Comparison of ENCODE assay signal across 8 cellular contexts in genomic region chr13:106567421-106568224, GRCh38. TPM values are rescaled to one million over a fixed set of nuclear protein-coding genes. Genes with fewer than 3 reads are reported as not detected.
A peak's percentile ranks its signal among the peaks of the same experiment; 100 is the strongest.
DNase-seq lines count a peak whose midpoint lies in the region; ATAC-seq and TF ChIP-seq lines count a peak whose summit lies in the region.

Gene ARGLU1, minus strand, starts transcription at chr13:106568137. Its CDS starts 218 bp downstream, at chr13:106567919.

- DNase-seq in DMS153 (lab: John Stamatoyannopoulos, UW) (peak; percentile 76), HuH-7 (ENCODE audit: low spot score) (peak; percentile 70), RKO (ENCODE audit: low spot score) (peak; percentile 92), fibroblast of mammary gland (ENCODE audit: low read depth) (no peak)
- peak; percentile 95 for DNase-seq in natural killer cell treated with Interleukin-12 subunit alpha and Interleukin-12 subunit beta and Interleukin-15 and Interleukin-18, amount 100 ng/mL, for 72 hours (ENCODE audit: low spot score)

- peaks cover 46% of the 10 kb centered on the region for H3K4me1 Mint-ChIP-seq in activated T-helper 17 cell treated with anti-CD3 and anti-CD28 coated beads, Interleukin-2, amount 50 U/mL, for 72 hours
- peaks cover 52 to 59% of the 10 kb centered on the region in 2 donors for H3K4me1 Mint-ChIP-seq in natural killer cell treated with Interleukin-12 subunit alpha and Interleukin-12 subunit beta and Interleukin-15 and Interleukin-18, amount 100 ng/mL, for 72 hours (ENCODE audit: low read depth in 2 of 2)
- peaks cover 63% of the 10 kb centered on the region for H3K4me1 Mint-ChIP-seq in stimulated activated naive CD8-positive, alpha-beta T cell treated with anti-CD3 and anti-CD28 coated beads, Interleukin-15, Interleukin-2, amounts not matched to agents 100 ng/mL and 50 ng/mL, for 24 hours (ENCODE audit: low read depth)

- peak within 1 kb of the TSS; percentile 90 for H3K4me3 ChIP-seq in fibroblast of mammary gland (ENCODE audit: control insufficient read depth, low read depth, low read length)

- H3K27ac Mint-ChIP-seq in activated T-helper 17 cell treated with anti-CD3 and anti-CD28 coated beads, Interleukin-2, amount 50 U/mL, for 72 hours, result peak within 1 kb of the TSS; percentile 90
- H3K27ac Mint-ChIP-seq in natural killer cell treated with Interleukin-12 subunit alpha and Interleukin-12 subunit beta and Interleukin-15 and Interleukin-18, amount 100 ng/mL, for 72 hours, result peak within 1 kb of the TSS; percentile 96 to 99
- peak within 1 kb of the TSS; percentile 96 for H3K27ac Mint-ChIP-seq in stimulated activated naive CD8-positive, alpha-beta T cell treated with anti-CD3 and anti-CD28 coated beads, Interleukin-15, Interleukin-2, amounts not matched to agents 100 ng/mL and 50 ng/mL, for 24 hours

- no peaks in the 10 kb centered on the region for H3K9me3 Mint-ChIP-seq in activated T-helper 17 cell treated with anti-CD3 and anti-CD28 coated beads, Interleukin-2, amount 50 U/mL, for 72 hours
- H3K9me3 Mint-ChIP-seq in natural killer cell treated with Interleukin-12 subunit alpha and Interleukin-12 subunit beta and Interleukin-15 and Interleukin-18, amount 100 ng/mL, for 72 hours, result no peaks in the 10 kb centered on the region
- no peaks in the 10 kb centered on the region for H3K9me3 Mint-ChIP-seq in stimulated activated naive CD8-positive, alpha-beta T cell treated with anti-CD3 and anti-CD28 coated beads, Interleukin-15, Interleukin-2, amounts not matched to agents 100 ng/mL and 50 ng/mL, for 24 hours

- no peak for TF ChIP-seq CTCF in fibroblast of mammary gland (conservative IDR thresholded peaks at IDR 0.05; ENCODE audit: control insufficient read depth, insufficient read depth, low read depth, low read length)

- H3K27me3 Mint-ChIP-seq in activated T-helper 17 cell treated with anti-CD3 and anti-CD28 coated beads, Interleukin-2, amount 50 U/mL, for 72 hours, result no peaks in the 10 kb centered on the region
- H3K27me3 Mint-ChIP-seq in natural killer cell treated with Interleukin-12 subunit alpha and Interleukin-12 subunit beta and Interleukin-15 and Interleukin-18, amount 100 ng/mL, for 72 hours, result no peaks in the 10 kb centered on the region
- no peaks in the 10 kb centered on the region for H3K27me3 Mint-ChIP-seq in stimulated activated naive CD8-positive, alpha-beta T cell treated with anti-CD3 and anti-CD28 coated beads, Interleukin-15, Interleukin-2, amounts not matched to agents 100 ng/mL and 50 ng/mL, for 24 hours

- H3K36me3 Mint-ChIP-seq in activated T-helper 17 cell treated with anti-CD3 and anti-CD28 coated beads, Interleukin-2, amount 50 U/mL, for 72 hours (ENCODE audit: low read depth), result peaks cover 46% of the 10 kb centered on the region
- peaks cover 5% of the 10 kb centered on the region for H3K36me3 Mint-ChIP-seq in natural killer cell treated with Interleukin-12 subunit alpha and Interleukin-12 subunit beta and Interleukin-15 and Interleukin-18, amount 100 ng/mL, for 72 hours
- peaks cover 30% of the 10 kb centered on the region for H3K36me3 Mint-ChIP-seq in stimulated activated naive CD8-positive, alpha-beta T cell treated with anti-CD3 and anti-CD28 coated beads, Interleukin-15, Interleukin-2, amounts not matched to agents 100 ng/mL and 50 ng/mL, for 24 hours (ENCODE audit: low read depth)

- H3K4me3 Mint-ChIP-seq in activated T-helper 17 cell treated with anti-CD3 and anti-CD28 coated beads, Interleukin-2, amount 50 U/mL, for 72 hours, result peak within 1 kb of the TSS; percentile 77
- H3K4me3 Mint-ChIP-seq in natural killer cell treated with Interleukin-12 subunit alpha and Interleukin-12 subunit beta and Interleukin-15 and Interleukin-18, amount 100 ng/mL, for 72 hours, result peak within 1 kb of the TSS; percentile 98
- peak within 1 kb of the TSS; percentile 96 for H3K4me3 Mint-ChIP-seq in stimulated activated naive CD8-positive, alpha-beta T cell treated with anti-CD3 and anti-CD28 coated beads, Interleukin-15, Interleukin-2, amounts not matched to agents 100 ng/mL and 50 ng/mL, for 24 hours

- ATAC-seq in GM21526 (IDR thresholded peaks at IDR 0.05; ENCODE audit: low FRiP score, unreplicated experiment), result peak; percentile 70
- peak; percentile 76 for ATAC-seq in activated T-helper 17 cell treated with anti-CD3 and anti-CD28 coated beads, Interleukin-2, amount 50 U/mL, for 72 hours (replicated peaks)
- ATAC-seq in natural killer cell treated with Interleukin-12 subunit alpha and Interleukin-12 subunit beta and Interleukin-15 and Interleukin-18, amount 100 ng/mL, for 72 hours, result peak; percentile 91 to 94

RNA-seq across cellular contexts. Expression of gene ARGLU1, which starts in this region (rescaled TPM):
- total RNA-seq in activated T-helper 17 cell treated with anti-CD3 and anti-CD28 coated beads, Interleukin-2, amount 50 U/mL, for 72 hours, result 10 to 100 TPM; 66.7 to 74.2 TPM
- 10 to 100 TPM; 60.7 to 89.1 TPM for total RNA-seq in natural killer cell treated with Interleukin-12 subunit alpha and Interleukin-12 subunit beta and Interleukin-15 and Interleukin-18, amount 100 ng/mL, for 72 hours
